Comparison of ENCODE assay signal across 5 cellular contexts in genomic region chr3:100229188-100229587, GRCh38. TPM values are rescaled to one million over a fixed set of nuclear protein-coding genes. Genes with fewer than 3 reads are reported as not detected.
A peak's percentile ranks its signal among the peaks of the same experiment; 100 is the strongest.
DNase-seq lines count a peak whose midpoint lies in the region; ATAC-seq, FAIRE-seq and TF ChIP-seq lines count a peak whose summit lies in the region.
"Not testable (repeated sequence)": the region's sequence is repeated elsewhere in the genome, so short reads cannot be mapped to it uniquely, and the experiment has no call there.

No MANE protein-coding gene starts in this region.

- not testable (repeated sequence) for TF ChIP-seq CTCF in HEK293 (tag by site-specific recombination; IDR thresholded peaks at IDR 0.05); HepG2 (CRISPR knock-in tag; IDR thresholded peaks at IDR 0.05)

- not testable (repeated sequence) for ATAC-seq in activated naive CD8-positive, alpha-beta T cell treated with anti-CD3 and anti-CD28 coated beads, Interleukin-2, amount 10 ng/mL, durations not matched to agents 7 days and 5 days (ENCODE audit: low read depth); HepG2; stimulated activated effector memory CD8-positive, alpha-beta T cell treated with anti-CD3 and anti-CD28 coated beads, Interleukin-12 subunit alpha, Interleukin-12 subunit beta, amount 100 ng/mL, for 72 hours

- H3K27me3 ChIP-seq in HepG2 (ENCODE audit: control insufficient read depth in 1 of 2, insufficient read depth in 2 of 2, low read length in 2 of 2): not testable (repeated sequence)

- H3K27me3 Mint-ChIP-seq in activated CD4-positive, alpha-beta T cell treated with anti-CD3 and anti-CD28 coated beads, Interleukin-2, amount 10 ng/mL, durations not matched to agents 24 days and 14 days; activated naive CD8-positive, alpha-beta T cell treated with anti-CD3 and anti-CD28 coated beads, Interleukin-2, amount 10 ng/mL, durations not matched to agents 7 days and 5 days: not testable (repeated sequence)

- not testable (repeated sequence) for H3K36me3 Mint-ChIP-seq in activated CD4-positive, alpha-beta T cell treated with anti-CD3 and anti-CD28 coated beads, Interleukin-2, amount 10 ng/mL, durations not matched to agents 24 days and 14 days (ENCODE audit: low read depth); activated naive CD8-positive, alpha-beta T cell treated with anti-CD3 and anti-CD28 coated beads, Interleukin-2, amount 10 ng/mL, durations not matched to agents 7 days and 5 days; stimulated activated effector memory CD8-positive, alpha-beta T cell treated with anti-CD3 and anti-CD28 coated beads, Interleukin-12 subunit alpha, Interleukin-12 subunit beta, amount 100 ng/mL, for 72 hours

- CTCF ChIA-PET in HEK293 (lab: Yijun Ruan, JAX): interaction anchor here (0.7 to 1.4 kb wide), 2 partner anchors 56 to 160 kb away, joined by 3 read pairs; no protein-coding TSS in a partner anchor
- CTCF ChIA-PET in HepG2 (lab: Yijun Ruan, JAX; ENCODE audit: low intra/inter-chr PET ratio, low total read pairs): not testable (repeated sequence)

- not testable (repeated sequence) for H3K27ac ChIP-seq in HEK293 (ENCODE audit: extremely low read depth, low read depth, low read length); HepG2 (ENCODE audit: extremely low read length, insufficient read depth, low read length)

- not testable (repeated sequence) for H3K4me1 ChIP-seq in HEK293 (ENCODE audit: control insufficient read depth, insufficient read depth, low read length)
- peaks cover 18% of the 10 kb centered on the region for H3K4me1 ChIP-seq in HepG2 (ENCODE audit: insufficient read depth, low read length)

- FAIRE-seq in HepG2 (lab: Jason Lieb, UNC): not testable (repeated sequence)

- not testable (repeated sequence) for H3K4me2 ChIP-seq in HepG2 (ENCODE audit: low read depth, low read length)

- not testable (repeated sequence) for H3K4me3 ChIP-seq in HEK293 (ENCODE audit: low read depth, low read length); HepG2 (replicated peaks in 1 of 3; ENCODE audit: insufficient read depth in 1 of 3, low read depth in 2 of 3, low read length in 3 of 3)

- not testable (repeated sequence) for TF ChIP-seq EP300 in HepG2 (IDR thresholded peaks at IDR 0.05; ENCODE audit: low read depth in 2 of 2, low read length in 2 of 2); HepG2 (CRISPR knock-in tag; IDR thresholded peaks at IDR 0.05; ENCODE audit: borderline replicate concordance)

- intact Hi-C loops in activated CD4-positive, alpha-beta T cell treated with anti-CD3 and anti-CD28 coated beads, Interleukin-2, amount 10 ng/mL, durations not matched to agents 24 days and 14 days (cut with micrococcal nuclease); HepG2 (cut with micrococcal nuclease; ENCODE audit: unreplicated experiment): not testable (repeated sequence)

- in situ Hi-C loops in HepG2 (cut with HindIII; ENCODE audit: extremely low pct_ligation_motif_present, low pct_unique_long_range_greater_than_20kb): not testable (repeated sequence)

- TF ChIP-seq RAD21 in HepG2 (CRISPR knock-in tag; IDR thresholded peaks at IDR 0.05): not testable (repeated sequence)

- not testable (repeated sequence) for TF ChIP-seq POLR2A in HepG2 (IDR thresholded peaks at IDR 0.05; ENCODE audit: insufficient read depth in 1 of 2, low read depth in 2 of 2, low read length in 2 of 2)

- not testable (repeated sequence) for H3K4me1 Mint-ChIP-seq in activated CD4-positive, alpha-beta T cell treated with anti-CD3 and anti-CD28 coated beads, Interleukin-2, amount 10 ng/mL, durations not matched to agents 24 days and 14 days; activated naive CD8-positive, alpha-beta T cell treated with anti-CD3 and anti-CD28 coated beads, Interleukin-2, amount 10 ng/mL, durations not matched to agents 7 days and 5 days; stimulated activated effector memory CD8-positive, alpha-beta T cell treated with anti-CD3 and anti-CD28 coated beads, Interleukin-12 subunit alpha, Interleukin-12 subunit beta, amount 100 ng/mL, for 72 hours

- BruUV-seq in HepG2 (replicated peaks; lab: Mats Ljungman, UMichigan): not testable (repeated sequence)

- not testable (repeated sequence) for H3K4me3 Mint-ChIP-seq in activated CD4-positive, alpha-beta T cell treated with anti-CD3 and anti-CD28 coated beads, Interleukin-2, amount 10 ng/mL, durations not matched to agents 24 days and 14 days; activated naive CD8-positive, alpha-beta T cell treated with anti-CD3 and anti-CD28 coated beads, Interleukin-2, amount 10 ng/mL, durations not matched to agents 7 days and 5 days; stimulated activated effector memory CD8-positive, alpha-beta T cell treated with anti-CD3 and anti-CD28 coated beads, Interleukin-12 subunit alpha, Interleukin-12 subunit beta, amount 100 ng/mL, for 72 hours

- 46% methylated on average over 3 of the region's 3 CpGs for WGBS in HepG2 (ENCODE audit: low lambda C conversion rate)

- peak overlapping the region; percentile 18 for H3K27ac Mint-ChIP-seq in activated CD4-positive, alpha-beta T cell treated with anti-CD3 and anti-CD28 coated beads, Interleukin-2, amount 10 ng/mL, durations not matched to agents 24 days and 14 days
- H3K27ac Mint-ChIP-seq in activated naive CD8-positive, alpha-beta T cell treated with anti-CD3 and anti-CD28 coated beads, Interleukin-2, amount 10 ng/mL, durations not matched to agents 7 days and 5 days: peak overlapping the region; percentile 47
- H3K27ac Mint-ChIP-seq in stimulated activated effector memory CD8-positive, alpha-beta T cell treated with anti-CD3 and anti-CD28 coated beads, Interleukin-12 subunit alpha, Interleukin-12 subunit beta, amount 100 ng/mL, for 72 hours: peak overlapping the region; percentile 24

- H3K36me3 ChIP-seq in HEK293 (ENCODE audit: control insufficient read depth in 2 of 2, insufficient read depth in 1 of 2, low read length in 2 of 2); HepG2 (replicated peaks in 1 of 2; ENCODE audit: control insufficient read depth in 1 of 2, insufficient read depth in 2 of 2, low read length in 2 of 2): not testable (repeated sequence)

- H3K79me2 ChIP-seq in HepG2 (ENCODE audit: insufficient read depth, low read length): not testable (repeated sequence)

- DNase-seq in activated CD4-positive, alpha-beta T cell treated with anti-CD3 and anti-CD28 coated beads, Interleukin-2, amount 10 ng/mL, durations not matched to agents 24 days and 14 days; activated naive CD8-positive, alpha-beta T cell treated with anti-CD3 and anti-CD28 coated beads, Interleukin-2, amount 10 ng/mL, durations not matched to agents 7 days and 5 days; HepG2 (ENCODE audit: low spot score); stimulated activated effector memory CD8-positive, alpha-beta T cell treated with anti-CD3 and anti-CD28 coated beads, Interleukin-12 subunit alpha, Interleukin-12 subunit beta, amount 100 ng/mL, for 72 hours (ENCODE audit: low spot score in 2 of 2): not testable (repeated sequence)

- not testable (repeated sequence) for H3K9me3 ChIP-seq in HEK293 (ENCODE audit: control insufficient read depth, insufficient read depth, low read depth, low read length); HepG2 (ENCODE audit: low read length)

- H3K9me3 Mint-ChIP-seq in activated CD4-positive, alpha-beta T cell treated with anti-CD3 and anti-CD28 coated beads, Interleukin-2, amount 10 ng/mL, durations not matched to agents 24 days and 14 days; activated naive CD8-positive, alpha-beta T cell treated with anti-CD3 and anti-CD28 coated beads, Interleukin-2, amount 10 ng/mL, durations not matched to agents 7 days and 5 days; stimulated activated effector memory CD8-positive, alpha-beta T cell treated with anti-CD3 and anti-CD28 coated beads, Interleukin-12 subunit alpha, Interleukin-12 subunit beta, amount 100 ng/mL, for 72 hours: not testable (repeated sequence)

- POLR2A ChIA-PET in HEK293 (lab: Yijun Ruan, JAX): not testable (repeated sequence)
- POLR2A ChIA-PET in activated naive CD8-positive, alpha-beta T cell treated with anti-CD3 and anti-CD28 coated beads, Interleukin-2, amount 10 ng/mL, durations not matched to agents 7 days and 5 days (lab: Charles Lee): interaction anchor here (1.3 kb wide), 1 partner anchor 10 kb away, joined by 4 read pairs; no protein-coding TSS in a partner anchor
- POLR2A ChIA-PET in HepG2 (lab: Yijun Ruan, JAX): interaction anchor here (1.0 kb wide), 1 partner anchor 398 kb away, joined by 4 read pairs; no protein-coding TSS in a partner anchor

- not testable (repeated sequence) for H3K9ac ChIP-seq in HepG2 (ENCODE audit: insufficient read depth, low read depth, low read length)

- not testable (repeated sequence) for H4K20me1 ChIP-seq in HepG2 (ENCODE audit: insufficient read depth, low read length)

- not testable (repeated sequence) for H2AFZ ChIP-seq in HepG2 (ENCODE audit: low read length)

RNA-seq across cellular contexts. Expression of gene TBC1D23, which starts 31.6 kb away (rescaled TPM):
- total RNA-seq in activated CD4-positive, alpha-beta T cell treated with anti-CD3 and anti-CD28 coated beads, Interleukin-2, amount 10 ng/mL, durations not matched to agents 24 days and 14 days: 17.6 and 19.4 TPM in 2 replicates
- 10 to 100 TPM; 34.1 to 35.3 TPM for total RNA-seq in activated naive CD8-positive, alpha-beta T cell treated with anti-CD3 and anti-CD28 coated beads, Interleukin-2, amount 10 ng/mL, durations not matched to agents 7 days and 5 days
- total RNA-seq in HepG2 (2016; rRNA removed; fragmentation: Illumina TruSeq; extraction: Trizol): 28.7 and 44.5 TPM in 2 replicates
- total RNA-seq in HepG2 (2016; cell fraction: cytosol; rRNA removed; fragmentation: Illumina TruSeq; extraction: Trizol; ENCODE audit: low read depth): 5.2 and 5.6 TPM in 2 replicates
- total RNA-seq in HepG2 (2016; cell fraction: insoluble cytoplasmic fraction; rRNA removed; fragmentation: Illumina TruSeq; extraction: Trizol): 29.0 and 42.5 TPM in 2 replicates
- 9.4 and 12.5 TPM in 2 replicates for total RNA-seq in HepG2 (2016; cell fraction: membrane; rRNA removed; fragmentation: Illumina TruSeq; extraction: Trizol)
- total RNA-seq in HepG2 (2016; cell fraction: nucleus; rRNA removed; fragmentation: Illumina TruSeq; extraction: Trizol): 35.8 and 37.8 TPM in 2 replicates
- polyA plus RNA-seq in HepG2 (2011; rRNA removed): 26.5 and 35.4 TPM in 2 replicates
- 8.8 and 13.6 TPM in 2 replicates for polyA plus RNA-seq in HepG2 (2011; cell fraction: cytosol; rRNA removed)
- 13.1 and 13.7 TPM in 2 replicates for polyA plus RNA-seq in HepG2 (2011; cell fraction: nucleus; rRNA removed)
- 26.0 and 27.5 TPM in 2 replicates for polyA plus RNA-seq in HepG2 (2012)
- 1.2 and 1.3 TPM in 2 replicates for polyA plus RNA-seq in HepG2 (2016; cell fraction: cytosol; fragmentation: Illumina TruSeq; extraction: Trizol; ENCODE audit: low read depth)
- polyA plus RNA-seq in HepG2 (2016; cell fraction: insoluble cytoplasmic fraction; fragmentation: Illumina TruSeq; extraction: Trizol; ENCODE audit: low read depth): 22.6 and 26.1 TPM in 2 replicates
- 4.5 and 4.6 TPM in 2 replicates for polyA plus RNA-seq in HepG2 (2016; cell fraction: membrane; fragmentation: Illumina TruSeq; extraction: Trizol; ENCODE audit: low read depth)
- polyA plus RNA-seq in HepG2 (2016; cell fraction: nucleus; fragmentation: Illumina TruSeq; extraction: Trizol; ENCODE audit: insufficient read depth, low read depth): 24.7 and 25.8 TPM in 2 replicates
- 22.9 and 28.9 TPM in 2 replicates for polyA minus RNA-seq in HepG2 (2011; rRNA and poly(A)+ RNA removed; ENCODE audit: low replicate concordance)
- polyA minus RNA-seq in HepG2 (2011; cell fraction: cytosol; rRNA and poly(A)+ RNA removed): 25.6 and 28.5 TPM in 2 replicates
- polyA minus RNA-seq in HepG2 (2011; cell fraction: nucleus; rRNA and poly(A)+ RNA removed): 66.4 and 71.1 TPM in 2 replicates
